In the genomic region with DNA sequence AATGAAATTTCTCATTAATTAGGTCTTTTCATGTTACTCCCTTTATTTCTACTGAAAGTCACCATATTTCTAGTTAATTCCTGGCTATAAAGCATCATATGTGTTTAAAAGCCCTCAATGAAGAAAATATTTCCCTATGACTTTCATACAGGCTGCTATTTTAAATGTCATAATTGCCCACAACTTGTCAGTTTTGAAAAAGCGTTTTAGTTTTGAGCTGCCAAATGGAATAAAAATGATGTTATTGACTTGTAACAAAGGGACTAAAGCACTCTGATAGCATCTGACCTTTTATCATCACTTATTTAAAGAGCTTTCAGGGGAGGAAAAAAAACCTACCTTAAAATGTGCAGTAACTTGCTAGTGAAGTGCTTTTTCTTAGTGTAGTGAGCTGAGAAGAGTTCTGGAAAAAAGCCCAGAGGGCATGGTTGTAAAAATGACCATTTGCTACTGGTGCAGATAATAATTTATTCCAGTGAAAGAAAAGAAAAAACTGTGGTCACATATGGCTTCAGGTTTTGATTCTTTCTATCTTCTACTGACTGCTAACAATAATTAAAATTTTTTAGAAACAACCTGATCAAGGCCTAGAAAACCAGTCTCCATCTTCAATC, we compare ENCODE assay signal across 15 cellular contexts.
DNase-seq lines count a peak whose midpoint lies in the region; ATAC-seq lines count a peak whose summit lies in the region.
"Had no signal": no experiment of that assay in that cellular context is flagged by ENCODE, and none has a peak within 500 bp of the region (broad histone marks: within the 10 kb centered on the region; RNA-seq: fewer than 3 reads in every experiment).

No MANE protein-coding gene starts in this region.

- peak; percentile 19 for DNase-seq in NCI-H748 (lab: John Stamatoyannopoulos, UW; ENCODE audit: unreplicated experiment)
- DNase-seq in NCI-H748 treated with DMSO at 0.1 percent for 48 hours (lab: John Stamatoyannopoulos, UW): no peak
- DNase-seq in NCI-H1105 treated with DMSO at 0.1 percent for 48 hours (lab: John Stamatoyannopoulos, UW): peak; percentile 70
- DNase-seq in NCI-H2227 (lab: John Stamatoyannopoulos, UW; ENCODE audit: unreplicated experiment): peak; percentile 42
- peak; percentile 19 for DNase-seq in renal cortical epithelial cell (ENCODE audit: low read depth)
- DNase-seq in naive thymus-derived CD8-positive, alpha-beta T cell: no peak
- DNase-seq in T-cell: no peak
- DNase-seq in activated naive CD4-positive, alpha-beta T cell treated with anti-CD3 and anti-CD28 coated beads, Interleukin-2, amount 10 ng/mL, durations not matched to agents 7 days and 5 days: no peak
- DNase-seq: GF-D8, KBM-7, NCI-H1417 treated with DMSO at 0.1 percent for 48 hours, NCI-H526 had no signal

- H3K27ac Mint-ChIP-seq in naive thymus-derived CD8-positive, alpha-beta T cell: no peak overlapping the region
- H3K27ac Mint-ChIP-seq in T-cell: no peak overlapping the region
- no peak overlapping the region for H3K27ac Mint-ChIP-seq in activated naive CD4-positive, alpha-beta T cell treated with anti-CD3 and anti-CD28 coated beads, Interleukin-2, amount 10 ng/mL, durations not matched to agents 7 days and 5 days
- H3K27ac Mint-ChIP-seq: T-helper 2 cell treated with Interferon-gamma antibody and Interleukin-4, amounts not matched to agents 5 μg/mL and 100 μg/mL, for 36 hours had no signal

- H3K4me3 Mint-ChIP-seq in naive thymus-derived CD8-positive, alpha-beta T cell: no peak overlapping the region
- H3K4me3 Mint-ChIP-seq in T-cell: no peak overlapping the region
- H3K4me3 Mint-ChIP-seq in activated naive CD4-positive, alpha-beta T cell treated with anti-CD3 and anti-CD28 coated beads, Interleukin-2, amount 10 ng/mL, durations not matched to agents 7 days and 5 days: no peak overlapping the region
- H3K4me3 Mint-ChIP-seq: T-helper 2 cell treated with Interferon-gamma antibody and Interleukin-4, amounts not matched to agents 5 μg/mL and 100 μg/mL, for 36 hours had no signal

- no peaks in the 10 kb centered on the region for H3K4me1 Mint-ChIP-seq in naive thymus-derived CD8-positive, alpha-beta T cell
- no peaks in the 10 kb centered on the region for H3K4me1 Mint-ChIP-seq in T-cell
- no peaks in the 10 kb centered on the region for H3K4me1 Mint-ChIP-seq in activated naive CD4-positive, alpha-beta T cell treated with anti-CD3 and anti-CD28 coated beads, Interleukin-2, amount 10 ng/mL, durations not matched to agents 7 days and 5 days

- no peak for ATAC-seq in naive thymus-derived CD8-positive, alpha-beta T cell
- ATAC-seq in T-cell (replicated peaks in 1 of 4): no peak
- ATAC-seq: HepG2, Right ventricle myocardium inferior had no signal

- peaks cover 0 to 15% (median 0%) of the 10 kb centered on the region in 9 donors for H3K9me3 Mint-ChIP-seq in naive thymus-derived CD8-positive, alpha-beta T cell
- H3K9me3 Mint-ChIP-seq in T-cell: peaks cover 0 to 14% (median 6%) of the 10 kb centered on the region in 3 donors
- no peaks in the 10 kb centered on the region for H3K9me3 Mint-ChIP-seq in activated naive CD4-positive, alpha-beta T cell treated with anti-CD3 and anti-CD28 coated beads, Interleukin-2, amount 10 ng/mL, durations not matched to agents 7 days and 5 days
- H3K9me3 Mint-ChIP-seq: T-helper 2 cell treated with Interferon-gamma antibody and Interleukin-4, amounts not matched to agents 5 μg/mL and 100 μg/mL, for 36 hours had no signal

- H3K36me3 Mint-ChIP-seq in naive thymus-derived CD8-positive, alpha-beta T cell: no peaks in the 10 kb centered on the region
- no peaks in the 10 kb centered on the region for H3K36me3 Mint-ChIP-seq in T-cell
- no peaks in the 10 kb centered on the region for H3K36me3 Mint-ChIP-seq in activated naive CD4-positive, alpha-beta T cell treated with anti-CD3 and anti-CD28 coated beads, Interleukin-2, amount 10 ng/mL, durations not matched to agents 7 days and 5 days

- H3K27me3 Mint-ChIP-seq in naive thymus-derived CD8-positive, alpha-beta T cell: no peaks in the 10 kb centered on the region
- H3K27me3 Mint-ChIP-seq in T-cell: no peaks in the 10 kb centered on the region
- no peaks in the 10 kb centered on the region for H3K27me3 Mint-ChIP-seq in activated naive CD4-positive, alpha-beta T cell treated with anti-CD3 and anti-CD28 coated beads, Interleukin-2, amount 10 ng/mL, durations not matched to agents 7 days and 5 days

- CTCF ChIA-PET in T-cell (lab: Charles Lee): interaction anchor here in 1 of 2 donors (0.7 kb wide), 1 partner anchor 12 kb away, joined by 5 read pairs; no protein-coding TSS in a partner anchor
- CTCF ChIA-PET in activated naive CD4-positive, alpha-beta T cell treated with anti-CD3 and anti-CD28 coated beads, Interleukin-2, amount 10 ng/mL, durations not matched to agents 7 days and 5 days (lab: Charles Lee): no interaction called here

- POLR2A ChIA-PET in naive thymus-derived CD8-positive, alpha-beta T cell (lab: Charles Lee): no interaction called here
- POLR2A ChIA-PET in T-cell (lab: Charles Lee): no interaction called here

Comparison
In these comparisons a context has a peak if more than half of its experiments do, and no peak if none do; other contexts are left out.
1. DNase-seq: peak in NCI-H748 (single experiment), NCI-H1105 treated with DMSO at 0.1 percent for 48 hours (single experiment), NCI-H2227 (single experiment) and renal cortical epithelial cell (single experiment); none in NCI-H748 treated with DMSO at 0.1 percent for 48 hours (single experiment), naive thymus-derived CD8-positive, alpha-beta T cell (0 of 10), T-cell (0 of 34) and activated naive CD4-positive, alpha-beta T cell treated with anti-CD3 and anti-CD28 coated beads, Interleukin-2, amount 10 ng/mL, durations not matched to agents 7 days and 5 days (single experiment).